ENCODE assay signal across 8 cellular contexts in genomic region chr18:79393181-79393598, GRCh38. TPM values are rescaled to one million over a fixed set of nuclear protein-coding genes. Genes with fewer than 3 reads are reported as not detected.
DNase-seq lines count a peak whose midpoint lies in the region; ATAC-seq and TF ChIP-seq lines count a peak whose summit lies in the region.

No MANE protein-coding gene starts in this region.

- H3F3A ChIP-seq in PC-3 (ENCODE audit: low read length, unreplicated experiment) = no peaks in the 10 kb centered on the region
- peaks cover 22% of the 10 kb centered on the region for H3F3A ChIP-seq in neural progenitor cell (ENCODE audit: low read depth)

- no peaks in the 10 kb centered on the region for H3K36me3 ChIP-seq in ES-I3 (ENCODE audit: insufficient read depth, low read length)
- no peaks in the 10 kb centered on the region for H3K36me3 ChIP-seq in PC-3 (ENCODE audit: low read depth, low read length)
- H3K36me3 ChIP-seq in neural progenitor cell = no peaks in the 10 kb centered on the region

- TF ChIP-seq CTCF in PC-3 (conservative IDR thresholded peaks at IDR 0.05; ENCODE audit: low read depth, low read length) = no peak
- TF ChIP-seq CTCF in endothelial cell (IDR thresholded peaks at IDR 0.05; ENCODE audit: unreplicated experiment) = no peak
- no peak for TF ChIP-seq CTCF in neural progenitor cell (IDR thresholded peaks at IDR 0.05)
- no peak for TF ChIP-seq CTCF in lower leg skin (IDR thresholded peaks at IDR 0.05)

- peak overlapping the region; percentile 70 for H3K4me3 ChIP-seq in PC-3 (ENCODE audit: low read length)
- H3K4me3 ChIP-seq in neural progenitor cell = peak overlapping the region; percentile 46
- H3K4me3 ChIP-seq in lower leg skin (ENCODE audit: low read depth, poor library complexity, severe bottlenecking) = no peak overlapping the region

- intact Hi-C loops in PC-3 (cut with micrococcal nuclease) (no loop called here), lower leg skin (cut with DNase I; ENCODE audit: low total_unique reads) (no loop called here)

- H3K36me3 Mint-ChIP-seq in endothelial cell (ENCODE audit: low read depth, unreplicated experiment) (peaks cover 9% of the 10 kb centered on the region), neural progenitor cell (no peaks in the 10 kb centered on the region)

- peaks cover 31% of the 10 kb centered on the region for H3K27me3 Mint-ChIP-seq in endothelial cell (ENCODE audit: unreplicated experiment)
- peaks cover 41% of the 10 kb centered on the region for H3K27me3 Mint-ChIP-seq in neural progenitor cell (ENCODE audit: insufficient read depth, low read depth)

- POLR2A ChIA-PET in PC-3 (lab: Charles Lee; ENCODE audit: unreplicated experiment) = interaction anchor here (0.7 kb wide), 1 partner anchor 103 kb away, joined by 3 read pairs; no protein-coding TSS in a partner anchor

- 3 to 16% methylated on average over 9 to 30 of the region's 30 CpGs for WGBS in lower leg skin, 2 donors

- H3K4me1 Mint-ChIP-seq in endothelial cell (ENCODE audit: unreplicated experiment) (peaks cover 21% of the 10 kb centered on the region), neural progenitor cell (peaks cover 11% of the 10 kb centered on the region)

- BruUV-seq in PC-3 (replicated peaks; lab: Mats Ljungman, UMichigan) = no TSS peak

- DNase-seq in PC-3 (no peak), endothelial cell (ENCODE audit: low spot score) (peak; percentile 35), neural progenitor cell (ENCODE audit: low spot score) (no peak), SHP77 treated with DMSO at 0.1 percent for 48 hours (lab: John Stamatoyannopoulos, UW) (no peak), lower leg skin (ENCODE audit: low spot score in 2 of 2) (no peak), A172 (ENCODE audit: low spot score) (no peak)
- DNase-seq in stimulated activated CD4-positive, alpha-beta T cell treated with anti-CD3 and anti-CD28 coated beads, Interleukin-4, amount 100 ng/mL, for 1 hour = no peak

- no peaks in the 10 kb centered on the region for H3K4me1 ChIP-seq in ES-I3 (ENCODE audit: insufficient read depth, low read length)
- peaks cover 16% of the 10 kb centered on the region; the same call in 1 of the 2 replicates for H3K4me1 ChIP-seq in PC-3 (ENCODE audit: insufficient read depth, low read length)
- peaks cover 14% of the 10 kb centered on the region for H3K4me1 ChIP-seq in neural progenitor cell

- no peaks in the 10 kb centered on the region for H3K9me2 ChIP-seq in PC-3 (replicated peaks; ENCODE audit: low read length)

- H3K9me3 Mint-ChIP-seq in endothelial cell (ENCODE audit: unreplicated experiment) (no peaks in the 10 kb centered on the region), neural progenitor cell (peaks cover 2% of the 10 kb centered on the region)

- H3K4me2 ChIP-seq in PC-3 (ENCODE audit: low read length) (peak overlapping the region; percentile 99), neural progenitor cell (peak overlapping the region; percentile 83)

- H3K27ac Mint-ChIP-seq in endothelial cell (ENCODE audit: unreplicated experiment) (peak overlapping the region; percentile 90), neural progenitor cell (peak overlapping the region; percentile 65)

- H3K9me3 ChIP-seq in ES-I3 (ENCODE audit: control insufficient read depth, insufficient read depth, low read length) = no peaks in the 10 kb centered on the region
- H3K9me3 ChIP-seq in PC-3 (ENCODE audit: low read length) = no peaks in the 10 kb centered on the region
- H3K9me3 ChIP-seq in neural progenitor cell (ENCODE audit: low read depth) = no peaks in the 10 kb centered on the region

- H4K20me1 ChIP-seq in PC-3 (ENCODE audit: low read length) (no peaks in the 10 kb centered on the region), neural progenitor cell (ENCODE audit: low read depth) (peaks cover 44% of the 10 kb centered on the region)

- H3K4me3 Mint-ChIP-seq in endothelial cell (ENCODE audit: unreplicated experiment) (peak overlapping the region; percentile 82), neural progenitor cell (peak overlapping the region; percentile 81)

- H3K9ac ChIP-seq in ES-I3 (ENCODE audit: low read depth, low read length) (peak overlapping the region; percentile 63), PC-3 (ENCODE audit: low read length) (peak overlapping the region; percentile 73), neural progenitor cell (no peak overlapping the region)

- peak overlapping the region; percentile 72 for H3K27ac ChIP-seq in PC-3 (ENCODE audit: low read length)
- H3K27ac ChIP-seq in neural progenitor cell = no peak overlapping the region

- H3K79me2 ChIP-seq in PC-3 (ENCODE audit: low read length) = no peaks in the 10 kb centered on the region
- no peaks in the 10 kb centered on the region for H3K79me2 ChIP-seq in neural progenitor cell (ENCODE audit: low read depth)

- H3K27me3 ChIP-seq in PC-3 (ENCODE audit: low read length) = no peaks in the 10 kb centered on the region
- H3K27me3 ChIP-seq in neural progenitor cell = peaks cover 99% of the 10 kb centered on the region

- no peak for TF ChIP-seq POLR2A in lower leg skin (IDR thresholded peaks at IDR 0.05)

- H2AFZ ChIP-seq in PC-3 (ENCODE audit: low read length) (peak overlapping the region; percentile 84), neural progenitor cell (replicated peaks) (no peak overlapping the region)

- CTCF ChIA-PET in PC-3 (lab: Charles Lee) = interaction anchor here (0.7 kb wide), 1 partner anchor 358 kb away, joined by 3 read pairs; no protein-coding TSS in a partner anchor

- no peak for ATAC-seq in PC-3

RNA-seq across cellular contexts. Expression of gene NFATC1, which starts 2.5 kb away (rescaled TPM):
- total RNA-seq in PC-3 (2014; rRNA removed) = 5.9 and 9.8 TPM in 2 replicates
- 40.6 TPM for total RNA-seq in endothelial cell (ENCODE audit: unreplicated experiment)
- 2.2 and 2.3 TPM in 2 replicates for total RNA-seq in neural progenitor cell (ENCODE audit: low replicate concordance)
- 10 to 100 TPM; 14.0 to 22.4 (median 15.0) TPM for total RNA-seq in lower leg skin
- 6.5 and 7.7 TPM in 2 replicates for total RNA-seq in A172 (2014; rRNA removed; shearing (Covaris generic))
